ENCODE assay signal across 8 cellular contexts in genomic region chr4:186845137-186845842, GRCh38.
DNase-seq lines count a peak whose midpoint lies in the region; ATAC-seq, FAIRE-seq and TF ChIP-seq lines count a peak whose summit lies in the region.

No MANE protein-coding gene starts in this region.

- H3K4me3 Mint-ChIP-seq in MCF 10A (ENCODE audit: unreplicated experiment) = peak overlapping the region; percentile 8
- H3K4me3 Mint-ChIP-seq in natural killer cell treated with Interleukin-12 subunit alpha and Interleukin-12 subunit beta and Interleukin-15 and Interleukin-18, amount 100 ng/mL, for 72 hours = no peak overlapping the region

- FAIRE-seq in HepG2 (lab: Jason Lieb, UNC) (no peak), urothelium cell line (lab: Jason Lieb, UNC) (no peak)

- H3K9me3 Mint-ChIP-seq in MCF 10A (ENCODE audit: unreplicated experiment) = peaks cover under 1% of the 10 kb centered on the region
- H3K9me3 Mint-ChIP-seq in natural killer cell treated with Interleukin-12 subunit alpha and Interleukin-12 subunit beta and Interleukin-15 and Interleukin-18, amount 100 ng/mL, for 72 hours = peaks cover 6% of the 10 kb centered on the region

- no peaks in the 10 kb centered on the region for H3K36me3 Mint-ChIP-seq in MCF 10A (ENCODE audit: insufficient read depth, unreplicated experiment)
- no peaks in the 10 kb centered on the region for H3K36me3 Mint-ChIP-seq in natural killer cell treated with Interleukin-12 subunit alpha and Interleukin-12 subunit beta and Interleukin-15 and Interleukin-18, amount 100 ng/mL, for 72 hours

- no peaks in the 10 kb centered on the region for H3K36me3 ChIP-seq in HepG2 (replicated peaks in 1 of 2; ENCODE audit: control insufficient read depth in 1 of 2, insufficient read depth in 2 of 2, low read length in 2 of 2)

- DNase-seq in M059J (ENCODE audit: low read depth) (peak; percentile 87), MCF 10A (ENCODE audit: unreplicated experiment) (peak; percentile 46), HepG2 (ENCODE audit: low spot score) (peak; percentile 20), urothelium cell line (ENCODE audit: low spot score) (peak; percentile 51), COR-L47 (lab: John Stamatoyannopoulos, UW) (no peak), NCI-H2081 (lab: John Stamatoyannopoulos, UW) (no peak)
- no peak for DNase-seq in natural killer cell treated with Interleukin-12 subunit alpha and Interleukin-12 subunit beta and Interleukin-15 and Interleukin-18, amount 100 ng/mL, for 72 hours (ENCODE audit: low spot score)

- H3K9ac ChIP-seq in HepG2 (ENCODE audit: insufficient read depth, low read depth, low read length) = no peak overlapping the region

- peak; percentile 66 for ATAC-seq in HepG2
- no peak for ATAC-seq in natural killer cell treated with Interleukin-12 subunit alpha and Interleukin-12 subunit beta and Interleukin-15 and Interleukin-18, amount 100 ng/mL, for 72 hours
- ATAC-seq in GM21447 (IDR thresholded peaks at IDR 0.05; ENCODE audit: unreplicated experiment) = no peak

- no peaks in the 10 kb centered on the region for H4K20me1 ChIP-seq in HepG2 (ENCODE audit: insufficient read depth, low read length)

- CTCF ChIA-PET in MCF 10A (lab: Yijun Ruan, JAX) = interaction anchor here (0.9 to 1.0 kb wide), 2 partner anchors 10 to 111 kb away, joined by 3 to 6 read pairs; no protein-coding TSS in a partner anchor
- CTCF ChIA-PET in HepG2 (lab: Yijun Ruan, JAX; ENCODE audit: low intra/inter-chr PET ratio, low total read pairs) = no interaction called here

- TF ChIP-seq POLR2A in HepG2 (IDR thresholded peaks at IDR 0.05; ENCODE audit: insufficient read depth in 1 of 2, low read depth in 2 of 2, low read length in 2 of 2) = no peak

- peak overlapping the region; percentile 80 for H3K4me2 ChIP-seq in HepG2 (ENCODE audit: low read depth, low read length)

- POLR2A ChIA-PET in MCF 10A (lab: Yijun Ruan, JAX) = interaction anchor here (0.5 to 2.8 kb wide), 13 partner anchors 10 to 1419 kb away, joined by 3 to 21 read pairs (median 3); partner anchors contain the start of gene FAT1
- POLR2A ChIA-PET in HepG2 (lab: Yijun Ruan, JAX) = no interaction called here

- H3K9me3 ChIP-seq in HepG2 (ENCODE audit: low read length) = no peaks in the 10 kb centered on the region

- peaks cover 31% of the 10 kb centered on the region for H3K4me1 ChIP-seq in HepG2 (ENCODE audit: insufficient read depth, low read length)

- TF ChIP-seq CTCF in MCF 10A (IDR thresholded peaks at IDR 0.05; ENCODE audit: unreplicated experiment) (no peak), HepG2 (CRISPR knock-in tag; IDR thresholded peaks at IDR 0.05) (no peak)

- no peaks in the 10 kb centered on the region for H3K27me3 ChIP-seq in HepG2 (ENCODE audit: control insufficient read depth in 1 of 2, insufficient read depth in 2 of 2, low read length in 2 of 2)

- peaks cover 18% of the 10 kb centered on the region for H3K4me1 Mint-ChIP-seq in MCF 10A (ENCODE audit: insufficient read depth, unreplicated experiment)
- H3K4me1 Mint-ChIP-seq in natural killer cell treated with Interleukin-12 subunit alpha and Interleukin-12 subunit beta and Interleukin-15 and Interleukin-18, amount 100 ng/mL, for 72 hours (ENCODE audit: low read depth in 2 of 2) = no peaks in the 10 kb centered on the region

- H3K27ac ChIP-seq in HepG2 (ENCODE audit: extremely low read length, insufficient read depth, low read length) = no peak overlapping the region

- in situ Hi-C loops in HepG2 (cut with HindIII; ENCODE audit: extremely low pct_ligation_motif_present, low pct_unique_long_range_greater_than_20kb) = no loop called here

- 45% methylated on average over 9 of the region's 9 CpGs for WGBS in HepG2 (ENCODE audit: low lambda C conversion rate)

- no peaks in the 10 kb centered on the region for H3K79me2 ChIP-seq in HepG2 (ENCODE audit: insufficient read depth, low read length)

- TF ChIP-seq EP300 in HepG2 (IDR thresholded peaks at IDR 0.05; ENCODE audit: low read depth in 2 of 2, low read length in 2 of 2) (no peak), HepG2 (CRISPR knock-in tag; IDR thresholded peaks at IDR 0.05; ENCODE audit: borderline replicate concordance) (no peak)

- H3K4me3 ChIP-seq in HepG2 (replicated peaks in 1 of 3; ENCODE audit: insufficient read depth in 1 of 3, low read depth in 2 of 3, low read length in 3 of 3) = no peak overlapping the region

- intact Hi-C loops in MCF 10A (cut with micrococcal nuclease) = loop anchor here (5.0 kb wide), 1 partner anchor 118 kb away; no protein-coding TSS in a partner anchor
- intact Hi-C loops in HepG2 (cut with micrococcal nuclease; ENCODE audit: unreplicated experiment) = no loop called here

- no TSS peak for BruUV-seq in MCF 10A (replicated peaks; lab: Mats Ljungman, UMichigan)
- no TSS peak for BruUV-seq in HepG2 (replicated peaks; lab: Mats Ljungman, UMichigan)

- H3K27me3 Mint-ChIP-seq in MCF 10A (ENCODE audit: insufficient read depth, unreplicated experiment) = no peaks in the 10 kb centered on the region
- H3K27me3 Mint-ChIP-seq in natural killer cell treated with Interleukin-12 subunit alpha and Interleukin-12 subunit beta and Interleukin-15 and Interleukin-18, amount 100 ng/mL, for 72 hours = no peaks in the 10 kb centered on the region

- TF ChIP-seq RAD21 in HepG2 (CRISPR knock-in tag; IDR thresholded peaks at IDR 0.05) = no peak

- no peak overlapping the region for H2AFZ ChIP-seq in HepG2 (ENCODE audit: low read length)

- peak overlapping the region; percentile 86 for H3K27ac Mint-ChIP-seq in MCF 10A (ENCODE audit: low read depth, unreplicated experiment)
- no peak overlapping the region for H3K27ac Mint-ChIP-seq in natural killer cell treated with Interleukin-12 subunit alpha and Interleukin-12 subunit beta and Interleukin-15 and Interleukin-18, amount 100 ng/mL, for 72 hours

TF ChIP-seq in HepG2, 621 proteins besides CTCF, POLR2A, EP300 and RAD21:
- 0 out of 2 replicates have a peak, but pooled peaks have one; percentile 27 for TF ChIP-seq ZMYM2 (CRISPR knock-in tag; IDR thresholded peaks at IDR 0.05)
- TF ChIP-seq ZNF720 (CRISPR knock-in tag; IDR thresholded peaks at IDR 0.05) = no peak
- TF ChIP-seq SUZ12 (IDR thresholded peaks at IDR 0.05; ENCODE audit: low read depth, low read length) = no peak
- TF ChIP-seq ZNF160 (CRISPR knock-in tag; IDR thresholded peaks at IDR 0.05) = no peak
- no peak for TF ChIP-seq ZSCAN29 (CRISPR knock-in tag; conservative IDR thresholded peaks at IDR 0.05)
- no peak for TF ChIP-seq MXD4 (CRISPR knock-in tag; IDR thresholded peaks at IDR 0.05)
- TF ChIP-seq ZNF687 (CRISPR knock-in tag; IDR thresholded peaks at IDR 0.05) = peak; percentile 45; the same call in 1 of the 2 replicates
- TF ChIP-seq, protein P1, sequence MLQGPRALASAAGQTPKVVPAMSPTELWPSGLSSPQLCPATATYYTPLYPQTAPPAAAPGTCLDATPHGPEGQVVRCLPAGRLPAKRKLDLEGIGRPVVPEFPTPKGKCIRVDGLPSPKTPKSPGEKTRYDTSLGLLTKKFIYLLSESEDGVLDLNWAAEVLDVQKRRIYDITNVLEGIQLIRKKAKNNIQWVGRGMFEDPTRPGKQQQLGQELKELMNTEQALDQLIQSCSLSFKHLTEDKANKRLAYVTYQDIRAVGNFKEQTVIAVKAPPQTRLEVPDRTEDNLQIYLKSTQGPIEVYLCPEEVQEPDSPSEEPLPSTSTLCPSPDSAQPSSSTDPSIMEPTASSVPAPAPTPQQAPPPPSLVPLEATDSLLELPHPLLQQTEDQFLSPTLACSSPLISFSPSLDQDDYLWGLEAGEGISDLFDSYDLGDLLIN (CRISPR knock-in tag; IDR thresholded peaks at IDR 0.05; ENCODE audit: borderline replicate concordance) = no peak
- TF ChIP-seq FOSL2 (CRISPR knock-in tag; IDR thresholded peaks at IDR 0.05) = peak; percentile 70
- no peak for TF ChIP-seq REPIN1 (CRISPR knock-in tag; IDR thresholded peaks at IDR 0.05; ENCODE audit: borderline replicate concordance, low read depth)
- TF ChIP-seq THYN1 (CRISPR knock-in tag; IDR thresholded peaks at IDR 0.05; ENCODE audit: borderline replicate concordance, low read depth) = no peak
- TF ChIP-seq ZNF263 (CRISPR knock-in tag; IDR thresholded peaks at IDR 0.05) = peak; percentile 79
- TF ChIP-seq ZNF333 (CRISPR knock-in tag; IDR thresholded peaks at IDR 0.05; ENCODE audit: borderline replicate concordance) = no peak
TF ChIP-seq in HepG2: peak in this region for 4.

Comparison
In these comparisons a context has a peak if more than half of its experiments do, and no peak if none do; other contexts are left out.
1. DNase-seq: peak in M059J (single experiment), MCF 10A (single experiment), HepG2 (single experiment) and urothelium cell line (single experiment); none in natural killer cell treated with Interleukin-12 subunit alpha and Interleukin-12 subunit beta and Interleukin-15 and Interleukin-18, amount 100 ng/mL, for 72 hours (single experiment), COR-L47 (single experiment) and NCI-H2081 (0 of 2).